ENCODE assay signal across 7 cellular contexts in the genomic region with DNA sequence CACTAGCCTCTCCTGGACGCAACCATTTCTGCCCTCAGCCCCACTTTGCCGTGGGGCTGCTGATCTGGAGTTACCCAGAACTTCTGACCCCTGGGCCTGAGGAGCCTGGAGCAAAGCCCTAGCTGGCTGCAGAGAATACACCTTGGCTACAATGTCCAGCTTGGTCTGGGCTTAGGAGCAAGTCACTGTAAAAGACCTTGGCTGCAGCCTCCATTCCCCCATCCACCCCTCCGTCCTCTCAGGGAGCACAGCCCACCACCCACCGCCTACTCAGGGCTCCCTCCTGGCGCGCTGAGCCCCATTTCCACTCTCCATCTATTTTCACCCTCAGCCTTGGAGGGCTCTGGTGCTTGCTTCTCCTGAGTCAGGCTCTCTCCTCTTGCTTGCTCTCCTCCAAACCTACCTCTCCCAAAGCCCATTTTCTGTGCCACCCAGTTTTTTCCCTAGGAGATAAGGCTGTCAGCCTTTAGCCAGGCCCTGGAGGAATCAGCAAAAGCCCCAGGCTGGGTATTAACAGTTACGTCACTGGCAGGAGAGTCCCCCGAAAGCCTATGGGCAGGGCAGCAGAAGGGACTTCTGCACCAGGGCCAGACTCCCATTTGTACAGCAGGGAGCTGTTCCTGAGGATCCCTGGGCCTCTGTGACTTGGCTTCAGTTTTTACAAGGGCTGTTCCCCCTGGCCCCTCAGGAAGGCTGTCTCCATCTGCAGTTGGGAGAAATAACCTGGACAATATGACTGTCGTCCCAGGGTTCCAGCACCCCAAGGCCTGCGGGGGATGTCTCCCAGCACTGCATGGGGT. TPM values are rescaled to one million over a fixed set of nuclear protein-coding genes. Genes with fewer than 3 reads are reported as not detected.
DNase-seq lines count a peak whose midpoint lies in the region; TF ChIP-seq lines count a peak whose summit lies in the region.

No MANE protein-coding gene starts in this region.

- intact Hi-C loops in esophagus muscularis mucosa (cut with DNase I) (no loop called here), spleen (cut with DNase I; ENCODE audit: low total_unique reads) (no loop called here)

- H3K9me3 ChIP-seq in MM.1S (replicated peaks; ENCODE audit: insufficient read depth, low read length) (no peaks in the 10 kb centered on the region), esophagus muscularis mucosa (no peaks in the 10 kb centered on the region), spleen (no peaks in the 10 kb centered on the region)

- peak; percentile 8 for TF ChIP-seq POLR2A in GM19099 (IDR thresholded peaks at IDR 0.05; ENCODE audit: extremely low read depth, insufficient read length, low read depth)
- no peak for TF ChIP-seq POLR2A in esophagus muscularis mucosa (IDR thresholded peaks at IDR 0.05; ENCODE audit: low read depth)
- no peak for TF ChIP-seq POLR2A in spleen (IDR thresholded peaks at IDR 0.05)

- no peaks in the 10 kb centered on the region for H4K20me1 ChIP-seq in MM.1S (ENCODE audit: insufficient read depth, low read length)

- H3K9ac ChIP-seq in MM.1S (ENCODE audit: low read length): no peak overlapping the region; the same call in 1 of the 2 replicates

- no peak for DNase-seq in MM.1S
- no peak for DNase-seq in esophagus muscularis mucosa (ENCODE audit: extremely low spot score)
- no peak for DNase-seq in spleen
- no peak for DNase-seq in mesenteric fat pad (ENCODE audit: low spot score)
- DNase-seq in amniotic stem cell (lab: John Stamatoyannopoulos, UW): no peak
- DNase-seq in GOT3 (lab: John Stamatoyannopoulos, UW): no peak

- no peak for TF ChIP-seq CTCF in MM.1S (IDR thresholded peaks at IDR 0.05; ENCODE audit: low read length)
- no peak for TF ChIP-seq CTCF in esophagus muscularis mucosa (IDR thresholded peaks at IDR 0.05)
- TF ChIP-seq CTCF in spleen (IDR thresholded peaks at IDR 0.05 in 8 of 11, conservative IDR thresholded peaks at IDR 0.05 in 3 of 11): no peak

- H3K27ac ChIP-seq in MM.1S (ENCODE audit: low read length) (peak overlapping the region; percentile 79; the same call in 1 of the 2 replicates), esophagus muscularis mucosa (replicated peaks in 1 of 4) (peak overlapping the region; percentile 52 to 59 (median 56)), spleen (peak overlapping the region in 6 of 8 donors; percentile 42 to 75 (median 56))

- H3K36me3 ChIP-seq in MM.1S (replicated peaks; ENCODE audit: insufficient read depth, low read length) (no peaks in the 10 kb centered on the region), esophagus muscularis mucosa (peaks cover 0 to 10% (median 0%) of the 10 kb centered on the region in 4 donors), spleen (no peaks in the 10 kb centered on the region)

- H3K4me3 ChIP-seq in MM.1S (ENCODE audit: low read length) (peak overlapping the region; percentile 12; the same call in 1 of the 2 replicates), esophagus muscularis mucosa (no peak overlapping the region), spleen (peak overlapping the region in 1 of 8 donors; percentile 49)

- no peak overlapping the region for H2AFZ ChIP-seq in MM.1S (ENCODE audit: low read length)

- H3K4me1 ChIP-seq in MM.1S (ENCODE audit: low read length) (peaks cover 18% of the 10 kb centered on the region), esophagus muscularis mucosa (peaks cover 6 to 19% (median 15%) of the 10 kb centered on the region in 4 donors), spleen (peaks cover 0 to 27% (median 15%) of the 10 kb centered on the region in 6 donors)

- no peaks in the 10 kb centered on the region for H3K79me2 ChIP-seq in MM.1S (ENCODE audit: low read length)

- H3K4me2 ChIP-seq in MM.1S (ENCODE audit: low read depth, low read length): peak overlapping the region; percentile 88; the same call in 1 of the 2 replicates

- no peaks in the 10 kb centered on the region for H3K9me2 ChIP-seq in MM.1S (replicated peaks; ENCODE audit: insufficient read depth, low read length)

- no peak for TF ChIP-seq EP300 in esophagus muscularis mucosa (IDR thresholded peaks at IDR 0.05)

- H3F3A ChIP-seq in MM.1S (ENCODE audit: insufficient read depth, low read length): peaks cover 9% of the 10 kb centered on the region; the same call in 1 of the 2 replicates

- H3K27me3 ChIP-seq in MM.1S (replicated peaks; ENCODE audit: insufficient read depth, low read length) (no peaks in the 10 kb centered on the region), esophagus muscularis mucosa (no peaks in the 10 kb centered on the region), spleen (replicated peaks in 1 of 7) (peaks cover 0 to 2% (median 0%) of the 10 kb centered on the region in 7 donors)

- 92% methylated on average over 7 of the region's 10 CpGs for WGBS in esophagus muscularis mucosa
- WGBS in spleen, 5 donors: 77 to 94% (median 86%) methylated on average over 10 of the region's 10 CpGs

RNA-seq across cellular contexts. Expression of a gene that starts 42.7 kb away (rescaled TPM):
- 10 to 100 TPM; 43.1 to 92.6 (median 64.2) TPM for total RNA-seq in esophagus muscularis mucosa
- total RNA-seq in spleen: 100 to 1,000 TPM in 4 of 7 donors, 10 to 100 TPM in 3; 53.5 to 133 (median 117) TPM
- polyA plus RNA-seq in spleen: 100 to 1,000 TPM; 123 to 182 (median 174) TPM
- total RNA-seq in mesenteric fat pad: 140 TPM

RNA-seq across cellular contexts. Expression of a gene that starts 43.1 kb away (rescaled TPM):
- total RNA-seq in esophagus muscularis mucosa (10 to 100 TPM; 37.6 to 46.3 (median 42.3) TPM), spleen (10 to 100 TPM; 36.4 to 55.8 (median 46.5) TPM), mesenteric fat pad (55.0 TPM)
- 10 to 100 TPM; 11.8 to 14.2 (median 12.3) TPM for polyA plus RNA-seq in spleen
